In genomic region chr4:74328501-74328900, GRCh38 we compare ENCODE assay signal across 17 cellular contexts. TPM values are rescaled to one million over a fixed set of nuclear protein-coding genes. Genes with fewer than 3 reads are reported as not detected.
A peak's percentile ranks its signal among the peaks of the same experiment; 100 is the strongest.
DNase-seq lines count a peak whose midpoint lies in the region; ATAC-seq, FAIRE-seq and TF ChIP-seq lines count a peak whose summit lies in the region.
"Had no signal": no experiment of that assay in that cellular context is flagged by ENCODE, and none has a peak within 500 bp of the region (broad histone marks: within the 10 kb centered on the region; RNA-seq: fewer than 3 reads in every experiment).

No MANE protein-coding gene starts in this region.

- no peak for TF ChIP-seq RAD21 in K562 (CRISPR knock-in tag; conservative IDR thresholded peaks at IDR 0.05 in 1 of 2, IDR thresholded peaks at IDR 0.05 in 1 of 2)

- peak overlapping the region; percentile 5; the same call in 1 of the 2 replicates for H2AFZ ChIP-seq in K562 (ENCODE audit: low read depth, low read length)

- no peaks in the 10 kb centered on the region for H3K27me3 ChIP-seq in CD8-positive, alpha-beta memory T cell (ENCODE audit: insufficient read depth, low read length, poor library complexity, severe bottlenecking)
- H3K27me3 ChIP-seq in K562 (ENCODE audit: control insufficient read depth in 2 of 2, insufficient read depth in 2 of 2, low read length in 2 of 2) = no peaks in the 10 kb centered on the region
- H3K27me3 ChIP-seq: BLaER1 treated with 17β-estradiol and CSF1 and Interleukin-3, amounts not matched to agents 10 nM and 100 nM had no signal

- CTCF ChIA-PET in CD8-positive, alpha-beta memory T cell (lab: Charles Lee) = no interaction called here
- CTCF ChIA-PET in K562 (lab: Yijun Ruan, JAX; ENCODE audit: low intra/inter-chr PET ratio) = no interaction called here

- no peaks in the 10 kb centered on the region for H3K9me1 ChIP-seq in K562 (ENCODE audit: control insufficient read depth, insufficient read depth, low read length)

- WGBS in K562 (ENCODE audit: insufficient coverage, low coverage, missing lambda C conversion rate) = 16% methylated on average over 1 of the region's 1 CpG

- peak overlapping the region; percentile 65 for H3K4me2 ChIP-seq in K562 (ENCODE audit: insufficient read depth, low read length)

- peaks cover 3 to 18% of the 10 kb centered on the region in 2 donors for H3K27me3 Mint-ChIP-seq in CD8-positive, alpha-beta memory T cell
- H3K27me3 Mint-ChIP-seq in immature natural killer cell (ENCODE audit: low read depth in 3 of 3) = peaks cover 2 to 6% (median 3%) of the 10 kb centered on the region in 3 donors

- H3K36me3 Mint-ChIP-seq in CD8-positive, alpha-beta memory T cell = no peaks in the 10 kb centered on the region
- H3K36me3 Mint-ChIP-seq in immature natural killer cell = no peaks in the 10 kb centered on the region

- POLR2A ChIA-PET in CD8-positive, alpha-beta memory T cell (lab: Charles Lee) = no interaction called here
- POLR2A ChIA-PET in K562 (lab: Yijun Ruan, JAX) = no interaction called here

- in situ Hi-C loops in K562 (cut with MboI) = no loop called here

- H3K27ac ChIP-seq in CD8-positive, alpha-beta memory T cell (ENCODE audit: low read depth, low read length) = peak overlapping the region; percentile 52
- peak overlapping the region; percentile 83; the same call in 2 of the 3 replicates for H3K27ac ChIP-seq in K562 (ENCODE audit: extremely low read depth, low read depth, low read length)
- H3K27ac ChIP-seq: BLaER1 treated with 17β-estradiol and CSF1 and Interleukin-3, amounts not matched to agents 10 nM and 100 nM had no signal

- H3K4me3 ChIP-seq in CD8-positive, alpha-beta memory T cell (ENCODE audit: low read length) = no peak overlapping the region
- H3K4me3 ChIP-seq in K562 (peak overlapping the region; percentile 36), fibroblast of villous mesenchyme (ENCODE audit: low read depth, low read length) (no peak overlapping the region)
- H3K4me3 ChIP-seq: BLaER1 treated with 17β-estradiol and CSF1 and Interleukin-3, amounts not matched to agents 10 nM and 100 nM had no signal

- H3K79me2 ChIP-seq in K562 (ENCODE audit: control insufficient read depth, insufficient read depth, low read length) = peaks cover 70% of the 10 kb centered on the region

- no peak overlapping the region for H3K27ac Mint-ChIP-seq in CD8-positive, alpha-beta memory T cell
- H3K27ac Mint-ChIP-seq in immature natural killer cell = no peak overlapping the region

- no peaks in the 10 kb centered on the region for H4K20me1 ChIP-seq in K562 (replicated peaks; ENCODE audit: control insufficient read depth, insufficient read depth, low read length)
- H4K20me1 ChIP-seq: BLaER1 treated with 17β-estradiol and CSF1 and Interleukin-3, amounts not matched to agents 10 nM and 100 nM had no signal

- H3K36me3 ChIP-seq in CD8-positive, alpha-beta memory T cell (ENCODE audit: insufficient read depth, low read length) = no peaks in the 10 kb centered on the region
- no peaks in the 10 kb centered on the region for H3K36me3 ChIP-seq in K562 (ENCODE audit: control insufficient read depth, insufficient read depth, low read length)
- H3K36me3 ChIP-seq: BLaER1 treated with 17β-estradiol and CSF1 and Interleukin-3, amounts not matched to agents 10 nM and 100 nM had no signal

- H3K9ac ChIP-seq in K562 (ENCODE audit: insufficient read depth in 1 of 2, low read depth in 2 of 2, low read length in 2 of 2) = peak overlapping the region in 1 of 2 experiments; percentile 70; a peak in 2 of 4 replicates
- H3K9ac ChIP-seq: BLaER1 treated with 17β-estradiol and CSF1 and Interleukin-3, amounts not matched to agents 10 nM and 100 nM had no signal

- no peak for FAIRE-seq in K562 (lab: Jason Lieb, UNC)
- FAIRE-seq: A204.1, GM12892, H54 had no signal

- ATAC-seq in K562 (peak; percentile 18), HG03439 (IDR thresholded peaks at IDR 0.05; ENCODE audit: unreplicated experiment) (no peak), GM21576 (IDR thresholded peaks at IDR 0.05; ENCODE audit: unreplicated experiment) (no peak)
- ATAC-seq: Right ventricle myocardium inferior had no signal

- DNase-seq in CD8-positive, alpha-beta memory T cell = no peak
- DNase-seq in M059J (ENCODE audit: low read depth) = peak; percentile 60
- no peak for DNase-seq in K562 (ENCODE audit: extremely low read depth in 1 of 4, low spot score in 3 of 4)
- DNase-seq in fibroblast of villous mesenchyme (ENCODE audit: low read depth) = peak; percentile 23
- no peak for DNase-seq in AG08396 (ENCODE audit: low spot score)
- no peak for DNase-seq in immature natural killer cell
- DNase-seq: DND-41, Kasumi-1, NCI-H187 treated with DMSO at 0.1 percent for 48 hours, NCI-H748 treated with DMSO at 0.1 percent for 48 hours had no signal

- no peak for TF ChIP-seq EP300 in K562 (IDR thresholded peaks at IDR 0.05; ENCODE audit: low read length)

- TF ChIP-seq CTCF in K562 (IDR thresholded peaks at IDR 0.05 in 2 of 3, conservative IDR thresholded peaks at IDR 0.05 in 1 of 3; ENCODE audit: insufficient read depth in 2 of 3, low read depth in 1 of 3, low read length in 3 of 3) (no peak), fibroblast of villous mesenchyme (IDR thresholded peaks at IDR 0.05; ENCODE audit: insufficient read depth, low read depth, low read length) (no peak)

- no TSS peak for BruUV-seq in K562 (replicated peaks; lab: Mats Ljungman, UMichigan)

- H3K9me3 Mint-ChIP-seq in CD8-positive, alpha-beta memory T cell = no peaks in the 10 kb centered on the region
- no peaks in the 10 kb centered on the region for H3K9me3 Mint-ChIP-seq in immature natural killer cell

- no peaks in the 10 kb centered on the region for H3K4me1 ChIP-seq in CD8-positive, alpha-beta memory T cell (ENCODE audit: insufficient read depth, low read length)
- peaks cover 2 to 34% of the 10 kb centered on the region in 2 experiments; a peak in 3 of 5 replicates for H3K4me1 ChIP-seq in K562 (replicated peaks in 1 of 2; ENCODE audit: control insufficient read depth in 2 of 2, insufficient read depth in 2 of 2, low read length in 2 of 2)

- TF ChIP-seq POLR2A in K562 (conservative IDR thresholded peaks at IDR 0.05) = no peak

- H3K9me3 ChIP-seq in CD8-positive, alpha-beta memory T cell (ENCODE audit: low read length) = no peaks in the 10 kb centered on the region
- no peaks in the 10 kb centered on the region for H3K9me3 ChIP-seq in K562 (replicated peaks; ENCODE audit: control insufficient read depth, insufficient read depth, low read depth, low read length)
- H3K9me3 ChIP-seq: BLaER1 treated with 17β-estradiol and CSF1 and Interleukin-3, amounts not matched to agents 10 nM and 100 nM had no signal

- intact Hi-C loops in K562 (cut with micrococcal nuclease) = loop anchor here (5.0 kb wide), 1 partner anchor 119 kb away; the partner anchor contains the start of gene AREG

- no peaks in the 10 kb centered on the region for H3K4me1 Mint-ChIP-seq in CD8-positive, alpha-beta memory T cell
- H3K4me1 Mint-ChIP-seq in immature natural killer cell = no peaks in the 10 kb centered on the region

- H3K4me3 Mint-ChIP-seq in CD8-positive, alpha-beta memory T cell = no peak overlapping the region
- H3K4me3 Mint-ChIP-seq in immature natural killer cell = no peak overlapping the region

RNA-seq across cellular contexts. Expression of gene EPGN, which starts 20.2 kb away (rescaled TPM):
- not detected for total RNA-seq in CD8-positive, alpha-beta memory T cell
- not detected for polyA plus RNA-seq in CD8-positive, alpha-beta memory T cell
- total RNA-seq in M059J (2014; rRNA removed; shearing (Covaris generic)) = not detected in 2 replicates
- total RNA-seq in K562 (2011; cell fraction: chromatin; rRNA removed; ENCODE audit: low replicate concordance) = 0.39 and 0.62 TPM in 2 replicates
- not detected in 2 replicates for total RNA-seq in K562 (2011; cell fraction: nucleolus; rRNA removed)
- total RNA-seq in K562 (2011; cell fraction: nucleoplasm; rRNA removed) = not detected in 2 replicates
- total RNA-seq in K562 (2014; rRNA removed) (not detected in 2 replicates), K562 (2014; rRNA removed; fragmentation: Illumina TruSeq; extraction: Trizol) (not detected in 2 replicates), K562 (2015; rRNA removed; fragmentation: Illumina TruSeq; extraction: Trizol) (not detected in 2 replicates), K562 (2021) (not detected in 2 replicates), fibroblast of villous mesenchyme (0.32 and 0.43 TPM in 2 replicates)
- polyA plus RNA-seq in K562 (2011; rRNA removed) (not detected in 2 replicates), K562 (2014; fragmentation: Illumina TruSeq; extraction: Trizol) (not detected in 2 replicates), K562 (2014; fragmentation: Nextera tagmentation; extraction: Ambion mirVana) (under 1 TPM; 0.10 to 0.56 TPM), K562 (2014; rRNA removed) (not detected in 2 replicates), immature natural killer cell (not detected)
- not detected in 2 replicates for polyA plus RNA-seq in K562 (2011; cell fraction: cytosol; rRNA removed)
- polyA plus RNA-seq in K562 (2011; cell fraction: nucleus; rRNA removed) = not detected in 2 replicates
- 0.17 and 0.48 TPM in 2 replicates for polyA plus RNA-seq in K562 (2012)
- polyA minus RNA-seq in K562 (2011; rRNA and poly(A)+ RNA removed) = not detected in 2 replicates
- polyA minus RNA-seq in K562 (2011; cell fraction: cytosol; rRNA and poly(A)+ RNA removed) = not detected in 2 replicates
- polyA minus RNA-seq in K562 (2011; cell fraction: nucleus; rRNA and poly(A)+ RNA removed) = 0.27 and 0.44 TPM in 2 replicates

RNA-seq across cellular contexts. Expression of gene EREG, which starts 36.4 kb away (rescaled TPM):
- total RNA-seq in CD8-positive, alpha-beta memory T cell = not detected
- not detected for polyA plus RNA-seq in CD8-positive, alpha-beta memory T cell
- 1.6 and 2.0 TPM in 2 replicates for total RNA-seq in M059J (2014; rRNA removed; shearing (Covaris generic))
- total RNA-seq in K562 (2011; cell fraction: chromatin; rRNA removed; ENCODE audit: low replicate concordance) = 6.4 and 18.1 TPM in 2 replicates
- 3.8 and 5.1 TPM in 2 replicates for total RNA-seq in K562 (2011; cell fraction: nucleolus; rRNA removed)
- total RNA-seq in K562 (2011; cell fraction: nucleoplasm; rRNA removed) = 12.1 and 22.8 TPM in 2 replicates
- 2.5 and 3.9 TPM in 2 replicates for total RNA-seq in K562 (2014; rRNA removed)
- total RNA-seq in K562 (2014; rRNA removed; fragmentation: Illumina TruSeq; extraction: Trizol) = 5.0 and 7.3 TPM in 2 replicates
- 2.4 and 2.6 TPM in 2 replicates for total RNA-seq in K562 (2015; rRNA removed; fragmentation: Illumina TruSeq; extraction: Trizol)
- total RNA-seq in K562 (2021) = 2.9 and 4.5 TPM in 2 replicates
- 2.7 and 7.2 TPM in 2 replicates for polyA plus RNA-seq in K562 (2011; rRNA removed)
- polyA plus RNA-seq in K562 (2011; cell fraction: cytosol; rRNA removed) = 0.89 and 4.7 TPM in 2 replicates
- 2.5 and 7.7 TPM in 2 replicates for polyA plus RNA-seq in K562 (2011; cell fraction: nucleus; rRNA removed)
- polyA plus RNA-seq in K562 (2012) = 1.9 and 2.3 TPM in 2 replicates
- 2.3 and 4.5 TPM in 2 replicates for polyA plus RNA-seq in K562 (2014; fragmentation: Illumina TruSeq; extraction: Trizol)
- 1 to 10 TPM in 1 of 2 experiments, under 1 TPM in 1; 0.97 to 1.2 TPM for polyA plus RNA-seq in K562 (2014; fragmentation: Nextera tagmentation; extraction: Ambion mirVana)
- 1.5 and 3.1 TPM in 2 replicates for polyA plus RNA-seq in K562 (2014; rRNA removed)
- polyA minus RNA-seq in K562 (2011; rRNA and poly(A)+ RNA removed) = 3.3 and 10.0 TPM in 2 replicates
- polyA minus RNA-seq in K562 (2011; cell fraction: cytosol; rRNA and poly(A)+ RNA removed) = 1.0 and 3.7 TPM in 2 replicates
- polyA minus RNA-seq in K562 (2011; cell fraction: nucleus; rRNA and poly(A)+ RNA removed) = 5.1 and 13.9 TPM in 2 replicates
- total RNA-seq in fibroblast of villous mesenchyme = 1.3 and 5.2 TPM in 2 replicates
- polyA plus RNA-seq in immature natural killer cell = not detected
- total RNA-seq: Right ventricle myocardium inferior had no signal

Comparison
In these comparisons a context has a peak if more than half of its experiments do, and no peak if none do; other contexts are left out.
1. DNase-seq: peak in M059J (single experiment) and fibroblast of villous mesenchyme (single experiment); none in CD8-positive, alpha-beta memory T cell (0 of 5), K562 (0 of 4), AG08396 (single experiment) and immature natural killer cell (0 of 3).